ENCODE assay signal across 26 cellular contexts in the genomic region with DNA sequence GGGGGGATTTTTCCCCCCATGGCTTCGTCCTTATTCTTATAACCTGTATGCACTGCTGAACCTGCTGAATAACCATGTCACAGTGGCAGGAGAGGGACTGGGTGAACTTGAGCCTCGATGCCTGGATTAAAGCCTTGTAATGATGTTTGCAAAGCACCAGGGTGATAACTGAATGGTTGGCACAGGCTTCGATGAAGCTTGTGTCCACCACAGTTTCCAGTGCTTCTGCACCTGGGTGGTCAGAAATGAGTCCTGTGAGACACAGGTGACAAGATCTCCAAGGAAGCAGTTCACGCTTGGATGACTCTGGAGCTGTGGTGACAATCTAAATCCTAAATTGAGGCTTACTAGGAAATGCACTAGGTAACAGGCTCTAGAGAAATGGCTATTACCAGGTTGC.
"Had no signal": no experiment of that assay in that cellular context is flagged by ENCODE, and none has a peak within 500 bp of the region (broad histone marks: within the 10 kb centered on the region; RNA-seq: fewer than 3 reads in every experiment).

No MANE protein-coding gene starts in this region.

- H3K9me3 ChIP-seq: left lung, prostate gland, right atrium auricular region, testis, tibial artery had no signal

- ATAC-seq: effector memory CD8-positive, alpha-beta T cell; left cardiac atrium; left lung; naive thymus-derived CD4-positive, alpha-beta T cell; sciatic nerve; stimulated activated memory B cell treated with anti-CD40 and anti-IgM and Interleukin-4, amounts not matched to agents 10 μg/mL and 1 μg/mL and 100 μg/mL, for 72 hours; stimulated activated naive CD8-positive, alpha-beta T cell treated with anti-CD3 and anti-CD28 coated beads, Interleukin-15, Interleukin-2, amounts not matched to agents 100 U/mL and 50 U/mL, for 24 hours had no signal

- FAIRE-seq: endometrium, frontal cortex had no signal

- H3K4me3 Mint-ChIP-seq: effector memory CD8-positive, alpha-beta T cell; naive thymus-derived CD4-positive, alpha-beta T cell; nephron; neural progenitor cell; stimulated activated memory B cell treated with anti-CD40 and anti-IgM and Interleukin-4, amounts not matched to agents 10 μg/mL and 1 μg/mL and 100 μg/mL, for 72 hours; type B pancreatic cell had no signal

- H3K27me3 ChIP-seq: hepatocyte, left lung, neural progenitor cell, right atrium auricular region, testis, tibial artery had no signal

- DNase-seq: cortex of kidney; effector memory CD8-positive, alpha-beta T cell; erythroblast; left cardiac atrium; left lung; mammary epithelial cell; mesendoderm; midbrain; naive thymus-derived CD4-positive, alpha-beta T cell; stimulated activated CD4-positive, alpha-beta T cell treated with anti-CD3 and anti-CD28 coated beads, Interleukin-2, amount 100 ng/mL, for 24 hours; stimulated activated CD4-positive, alpha-beta T cell treated with anti-CD3 and anti-CD28 coated beads, Interleukin-4, amount 100 ng/mL, for 24 hours; stimulated activated naive CD8-positive, alpha-beta T cell treated with anti-CD3 and anti-CD28 coated beads, Interleukin-15, Interleukin-2, amounts not matched to agents 100 U/mL and 50 U/mL, for 24 hours; substantia nigra; testis; tibial artery had no signal

- H3K4me1 ChIP-seq: left lung, testis had no signal

- H3K4me3 ChIP-seq: hepatocyte, left lung, neural progenitor cell, prostate gland, right atrium auricular region, testis, tibial artery had no signal

- H3K4me1 Mint-ChIP-seq: naive thymus-derived CD4-positive, alpha-beta T cell; stimulated activated memory B cell treated with anti-CD40 and anti-IgM and Interleukin-4, amounts not matched to agents 10 μg/mL and 1 μg/mL and 100 μg/mL, for 72 hours had no signal

- H3K27ac ChIP-seq: hepatocyte, left lung, neural progenitor cell, parathyroid adenoma, prostate gland, right atrium auricular region, testis, tibial artery had no signal

- H3K27me3 Mint-ChIP-seq: effector memory CD8-positive, alpha-beta T cell; naive thymus-derived CD4-positive, alpha-beta T cell; stimulated activated memory B cell treated with anti-CD40 and anti-IgM and Interleukin-4, amounts not matched to agents 10 μg/mL and 1 μg/mL and 100 μg/mL, for 72 hours; type B pancreatic cell had no signal

- H3K27ac Mint-ChIP-seq: effector memory CD8-positive, alpha-beta T cell; naive thymus-derived CD4-positive, alpha-beta T cell; nephron; neural progenitor cell; stimulated activated memory B cell treated with anti-CD40 and anti-IgM and Interleukin-4, amounts not matched to agents 10 μg/mL and 1 μg/mL and 100 μg/mL, for 72 hours; type B pancreatic cell had no signal

- H3K36me3 Mint-ChIP-seq: neural progenitor cell; stimulated activated memory B cell treated with anti-CD40 and anti-IgM and Interleukin-4, amounts not matched to agents 10 μg/mL and 1 μg/mL and 100 μg/mL, for 72 hours; type B pancreatic cell had no signal

- H3K36me3 ChIP-seq: left lung, neural progenitor cell, prostate gland, right atrium auricular region, tibial artery had no signal
